Comparison of ENCODE assay signal across 1 cellular context in genomic region chr4:80226091-80226490, GRCh38.
TF ChIP-seq lines count a peak whose summit lies in the region.

No MANE protein-coding gene starts in this region.

TF ChIP-seq in IMR-90, 13 proteins besides CTCF, POLR2A, EP300 and RAD21:
- no peak for TF ChIP-seq MXI1 (IDR thresholded peaks at IDR 0.05; ENCODE audit: borderline replicate concordance, low read depth, low read length)
- no peak for TF ChIP-seq CHD1 (IDR thresholded peaks at IDR 0.05; ENCODE audit: low read depth, low read length)
- TF ChIP-seq MAZ (IDR thresholded peaks at IDR 0.05; ENCODE audit: borderline replicate concordance, low read depth, low read length) = no peak
- no peak for TF ChIP-seq SMC3 (IDR thresholded peaks at IDR 0.05; ENCODE audit: low read depth, low read length)
- TF ChIP-seq MAFK (IDR thresholded peaks at IDR 0.05; ENCODE audit: low read depth, low read length) = no peak
- no peak for TF ChIP-seq ELK1 (IDR thresholded peaks at IDR 0.05; ENCODE audit: borderline replicate concordance, low read depth, low read length)
- TF ChIP-seq FOS (IDR thresholded peaks at IDR 0.05; ENCODE audit: low read depth, low read length) = no peak
- no peak for TF ChIP-seq BHLHE40 (IDR thresholded peaks at IDR 0.05; ENCODE audit: low read depth, low read length)
- no peak for TF ChIP-seq RFX5 (IDR thresholded peaks at IDR 0.05; ENCODE audit: low read depth, low read length)
- no peak for TF ChIP-seq RCOR1 (IDR thresholded peaks at IDR 0.05; ENCODE audit: insufficient replicate concordance, low read length)
- TF ChIP-seq NFE2L2 (IDR thresholded peaks at IDR 0.05; ENCODE audit: low read depth, low read length) = no peak
- TF ChIP-seq CEBPB (IDR thresholded peaks at IDR 0.05; ENCODE audit: low read depth, low read length) = no peak
- no peak for TF ChIP-seq USF2 (IDR thresholded peaks at IDR 0.05; ENCODE audit: low read depth, low read length)
TF ChIP-seq in IMR-90: peak in this region for 0.
